In the genomic region with DNA sequence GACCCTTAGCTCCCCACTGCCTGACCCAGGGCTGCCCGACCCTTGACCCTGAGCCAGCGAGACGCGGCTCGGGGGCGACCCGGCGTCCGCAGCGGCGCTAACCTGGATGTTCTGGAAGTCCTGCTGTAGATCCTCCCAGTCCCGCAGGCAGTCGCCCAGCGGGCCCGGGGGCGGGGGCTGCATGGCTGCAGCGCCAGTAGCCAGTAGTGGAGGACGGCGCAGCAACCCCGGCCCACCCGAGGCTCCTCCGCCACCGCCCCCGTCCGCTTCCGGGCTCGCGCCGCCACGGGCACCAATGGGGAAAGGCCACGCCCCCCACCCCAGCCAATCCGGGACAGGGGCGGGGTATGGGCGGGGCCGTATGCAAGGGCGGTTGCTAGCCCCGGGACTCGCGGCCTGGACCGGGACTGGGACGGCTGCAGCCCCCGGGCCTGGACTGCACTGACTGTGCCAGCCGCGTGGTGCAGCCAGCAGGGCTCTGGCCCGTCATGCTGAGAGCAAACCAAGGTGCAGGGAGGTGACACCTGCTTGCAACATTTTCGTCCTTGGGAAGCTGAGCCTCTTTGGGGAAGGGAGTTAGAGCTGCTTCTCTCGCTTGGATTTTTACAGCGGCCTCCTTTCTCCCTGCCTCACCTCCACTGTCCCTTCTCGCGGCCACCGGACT, we compare ENCODE assay signal across 1 cellular context.
TF ChIP-seq lines count a peak whose summit lies in the region.

A gene (minus strand): TSS at position 208 of the 664 bp plus-strand sequence. CDS start 25 bp downstream, at position 183.

TF ChIP-seq in HepG2, 621 proteins besides CTCF, POLR2A, EP300 and RAD21 (continued from another document and continues in another):
- TF ChIP-seq, protein P1, sequence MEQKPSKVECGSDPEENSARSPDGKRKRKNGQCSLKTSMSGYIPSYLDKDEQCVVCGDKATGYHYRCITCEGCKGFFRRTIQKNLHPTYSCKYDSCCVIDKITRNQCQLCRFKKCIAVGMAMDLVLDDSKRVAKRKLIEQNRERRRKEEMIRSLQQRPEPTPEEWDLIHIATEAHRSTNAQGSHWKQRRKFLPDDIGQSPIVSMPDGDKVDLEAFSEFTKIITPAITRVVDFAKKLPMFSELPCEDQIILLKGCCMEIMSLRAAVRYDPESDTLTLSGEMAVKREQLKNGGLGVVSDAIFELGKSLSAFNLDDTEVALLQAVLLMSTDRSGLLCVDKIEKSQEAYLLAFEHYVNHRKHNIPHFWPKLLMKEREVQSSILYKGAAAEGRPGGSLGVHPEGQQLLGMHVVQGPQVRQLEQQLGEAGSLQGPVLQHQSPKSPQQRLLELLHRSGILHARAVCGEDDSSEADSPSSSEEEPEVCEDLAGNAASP (CRISPR knock-in tag; IDR thresholded peaks at IDR 0.05; ENCODE audit: borderline replicate concordance): peak; percentile 22; the same call in 1 of the 2 replicates
- TF ChIP-seq ZNF629 (CRISPR knock-in tag; conservative IDR thresholded peaks at IDR 0.05): no peak
- no peak for TF ChIP-seq ZMYM2 (CRISPR knock-in tag; IDR thresholded peaks at IDR 0.05)
- TF ChIP-seq, protein P2, sequence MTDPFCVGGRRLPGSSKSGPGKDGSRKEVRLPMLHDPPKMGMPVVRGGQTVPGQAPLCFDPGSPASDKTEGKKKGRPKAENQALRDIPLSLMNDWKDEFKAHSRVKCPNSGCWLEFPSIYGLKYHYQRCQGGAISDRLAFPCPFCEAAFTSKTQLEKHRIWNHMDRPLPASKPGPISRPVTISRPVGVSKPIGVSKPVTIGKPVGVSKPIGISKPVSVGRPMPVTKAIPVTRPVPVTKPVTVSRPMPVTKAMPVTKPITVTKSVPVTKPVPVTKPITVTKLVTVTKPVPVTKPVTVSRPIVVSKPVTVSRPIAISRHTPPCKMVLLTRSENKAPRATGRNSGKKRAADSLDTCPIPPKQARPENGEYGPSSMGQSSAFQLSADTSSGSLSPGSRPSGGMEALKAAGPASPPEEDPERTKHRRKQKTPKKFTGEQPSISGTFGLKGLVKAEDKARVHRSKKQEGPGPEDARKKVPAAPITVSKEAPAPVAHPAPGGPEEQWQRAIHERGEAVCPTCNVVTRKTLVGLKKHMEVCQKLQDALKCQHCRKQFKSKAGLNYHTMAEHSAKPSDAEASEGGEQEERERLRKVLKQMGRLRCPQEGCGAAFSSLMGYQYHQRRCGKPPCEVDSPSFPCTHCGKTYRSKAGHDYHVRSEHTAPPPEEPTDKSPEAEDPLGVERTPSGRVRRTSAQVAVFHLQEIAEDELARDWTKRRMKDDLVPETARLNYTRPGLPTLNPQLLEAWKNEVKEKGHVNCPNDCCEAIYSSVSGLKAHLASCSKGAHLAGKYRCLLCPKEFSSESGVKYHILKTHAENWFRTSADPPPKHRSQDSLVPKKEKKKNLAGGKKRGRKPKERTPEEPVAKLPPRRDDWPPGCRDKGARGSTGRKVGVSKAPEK (CRISPR knock-in tag; IDR thresholded peaks at IDR 0.05; ENCODE audit: borderline replicate concordance): no peak
- TF ChIP-seq, protein P3, sequence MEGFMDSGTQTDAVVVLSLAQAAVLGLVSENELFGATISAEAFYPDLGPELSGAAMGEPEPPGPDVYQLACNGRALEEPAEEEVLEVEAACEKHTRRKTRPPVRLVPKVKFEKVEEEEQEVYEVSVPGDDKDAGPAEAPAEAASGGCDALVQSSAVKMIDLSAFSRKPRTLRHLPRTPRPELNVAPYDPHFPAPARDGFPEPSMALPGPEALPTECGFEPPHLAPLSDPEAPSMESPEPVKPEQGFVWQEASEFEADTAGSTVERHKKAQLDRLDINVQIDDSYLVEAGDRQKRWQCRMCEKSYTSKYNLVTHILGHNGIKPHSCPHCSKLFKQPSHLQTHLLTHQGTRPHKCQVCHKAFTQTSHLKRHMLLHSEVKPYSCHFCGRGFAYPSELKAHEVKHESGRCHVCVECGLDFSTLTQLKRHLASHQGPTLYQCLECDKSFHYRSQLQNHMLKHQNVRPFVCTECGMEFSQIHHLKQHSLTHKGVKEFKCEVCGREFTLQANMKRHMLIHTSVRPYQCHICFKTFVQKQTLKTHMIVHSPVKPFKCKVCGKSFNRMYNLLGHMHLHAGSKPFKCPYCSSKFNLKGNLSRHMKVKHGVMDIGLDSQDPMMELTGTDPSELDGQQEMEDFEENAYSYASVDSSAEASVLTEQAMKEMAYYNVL (CRISPR knock-in tag; IDR thresholded peaks at IDR 0.05; ENCODE audit: borderline replicate concordance): 0 out of 2 replicates have a peak, but pooled peaks have one; percentile 49
- no peak for TF ChIP-seq SALL2 (CRISPR knock-in tag; IDR thresholded peaks at IDR 0.05)
- TF ChIP-seq SP1 (IDR thresholded peaks at IDR 0.05): peak; percentile 56; the same call in 1 of the 2 replicates
- TF ChIP-seq SP1 (CRISPR knock-in tag; IDR thresholded peaks at IDR 0.05): peak; percentile 96
- TF ChIP-seq, protein P4, sequence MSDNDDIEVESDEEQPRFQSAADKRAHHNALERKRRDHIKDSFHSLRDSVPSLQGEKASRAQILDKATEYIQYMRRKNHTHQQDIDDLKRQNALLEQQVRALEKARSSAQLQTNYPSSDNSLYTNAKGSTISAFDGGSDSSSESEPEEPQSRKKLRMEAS (IDR thresholded peaks at IDR 0.05): peak; percentile 88
- peak; percentile 91 for TF ChIP-seq ATF7-NPFF (CRISPR knock-in tag; IDR thresholded peaks at IDR 0.05; ENCODE audit: low read depth)
- TF ChIP-seq, protein P5, sequence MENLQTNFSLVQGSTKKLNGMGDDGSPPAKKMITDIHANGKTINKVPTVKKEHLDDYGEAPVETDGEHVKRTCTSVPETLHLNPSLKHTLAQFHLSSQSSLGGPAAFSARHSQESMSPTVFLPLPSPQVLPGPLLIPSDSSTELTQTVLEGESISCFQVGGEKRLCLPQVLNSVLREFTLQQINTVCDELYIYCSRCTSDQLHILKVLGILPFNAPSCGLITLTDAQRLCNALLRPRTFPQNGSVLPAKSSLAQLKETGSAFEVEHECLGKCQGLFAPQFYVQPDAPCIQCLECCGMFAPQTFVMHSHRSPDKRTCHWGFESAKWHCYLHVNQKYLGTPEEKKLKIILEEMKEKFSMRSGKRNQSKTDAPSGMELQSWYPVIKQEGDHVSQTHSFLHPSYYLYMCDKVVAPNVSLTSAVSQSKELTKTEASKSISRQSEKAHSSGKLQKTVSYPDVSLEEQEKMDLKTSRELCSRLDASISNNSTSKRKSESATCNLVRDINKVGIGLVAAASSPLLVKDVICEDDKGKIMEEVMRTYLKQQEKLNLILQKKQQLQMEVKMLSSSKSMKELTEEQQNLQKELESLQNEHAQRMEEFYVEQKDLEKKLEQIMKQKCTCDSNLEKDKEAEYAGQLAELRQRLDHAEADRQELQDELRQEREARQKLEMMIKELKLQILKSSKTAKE (CRISPR knock-in tag; IDR thresholded peaks at IDR 0.05; ENCODE audit: borderline replicate concordance): no peak
- no peak; the same call in 1 of the 2 replicates for TF ChIP-seq ZNF670 (CRISPR knock-in tag; IDR thresholded peaks at IDR 0.05; ENCODE audit: borderline replicate concordance)
- no peak for TF ChIP-seq ZMAT3 (CRISPR knock-in tag; conservative IDR thresholded peaks at IDR 0.05)
- TF ChIP-seq AGO2 (optimal IDR thresholded peaks at IDR 0.05; ENCODE audit: low read depth, low read length): peak; percentile 91
- no peak for TF ChIP-seq SMYD3 (CRISPR knock-in tag; IDR thresholded peaks at IDR 0.05)
- TF ChIP-seq, protein P6, sequence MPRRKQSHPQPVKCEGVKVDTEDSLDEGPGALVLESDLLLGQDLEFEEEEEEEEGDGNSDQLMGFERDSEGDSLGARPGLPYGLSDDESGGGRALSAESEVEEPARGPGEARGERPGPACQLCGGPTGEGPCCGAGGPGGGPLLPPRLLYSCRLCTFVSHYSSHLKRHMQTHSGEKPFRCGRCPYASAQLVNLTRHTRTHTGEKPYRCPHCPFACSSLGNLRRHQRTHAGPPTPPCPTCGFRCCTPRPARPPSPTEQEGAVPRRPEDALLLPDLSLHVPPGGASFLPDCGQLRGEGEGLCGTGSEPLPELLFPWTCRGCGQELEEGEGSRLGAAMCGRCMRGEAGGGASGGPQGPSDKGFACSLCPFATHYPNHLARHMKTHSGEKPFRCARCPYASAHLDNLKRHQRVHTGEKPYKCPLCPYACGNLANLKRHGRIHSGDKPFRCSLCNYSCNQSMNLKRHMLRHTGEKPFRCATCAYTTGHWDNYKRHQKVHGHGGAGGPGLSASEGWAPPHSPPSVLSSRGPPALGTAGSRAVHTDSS (CRISPR knock-in tag; conservative IDR thresholded peaks at IDR 0.05): no peak
- no peak for TF ChIP-seq CBX2 (IDR thresholded peaks at IDR 0.05; ENCODE audit: low read depth, low read length)
- no peak for TF ChIP-seq CBX2 (CRISPR knock-in tag; IDR thresholded peaks at IDR 0.05; ENCODE audit: low read depth)
- TF ChIP-seq, protein P7, sequence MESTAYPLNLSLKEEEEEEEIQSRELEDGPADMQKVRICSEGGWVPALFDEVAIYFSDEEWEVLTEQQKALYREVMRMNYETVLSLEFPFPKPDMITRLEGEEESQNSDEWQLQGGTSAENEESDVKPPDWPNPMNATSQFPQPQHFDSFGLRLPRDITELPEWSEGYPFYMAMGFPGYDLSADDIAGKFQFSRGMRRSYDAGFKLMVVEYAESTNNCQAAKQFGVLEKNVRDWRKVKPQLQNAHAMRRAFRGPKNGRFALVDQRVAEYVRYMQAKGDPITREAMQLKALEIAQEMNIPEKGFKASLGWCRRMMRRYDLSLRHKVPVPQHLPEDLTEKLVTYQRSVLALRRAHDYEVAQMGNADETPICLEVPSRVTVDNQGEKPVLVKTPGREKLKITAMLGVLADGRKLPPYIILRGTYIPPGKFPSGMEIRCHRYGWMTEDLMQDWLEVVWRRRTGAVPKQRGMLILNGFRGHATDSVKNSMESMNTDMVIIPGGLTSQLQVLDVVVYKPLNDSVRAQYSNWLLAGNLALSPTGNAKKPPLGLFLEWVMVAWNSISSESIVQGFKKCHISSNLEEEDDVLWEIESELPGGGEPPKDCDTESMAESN (CRISPR knock-in tag; conservative IDR thresholded peaks at IDR 0.05): peak; percentile 67; the same call in 1 of the 2 replicates
- TF ChIP-seq NRL (CRISPR knock-in tag; IDR thresholded peaks at IDR 0.05; ENCODE audit: borderline replicate concordance): peak; percentile 87; the same call in 1 of the 2 replicates
- no peak for TF ChIP-seq JUN (CRISPR knock-in tag; IDR thresholded peaks at IDR 0.05)
- no peak for TF ChIP-seq ZNF720 (CRISPR knock-in tag; IDR thresholded peaks at IDR 0.05)
- no peak for TF ChIP-seq ZNF615 (CRISPR knock-in tag; IDR thresholded peaks at IDR 0.05; ENCODE audit: borderline replicate concordance)
- TF ChIP-seq, protein P8, sequence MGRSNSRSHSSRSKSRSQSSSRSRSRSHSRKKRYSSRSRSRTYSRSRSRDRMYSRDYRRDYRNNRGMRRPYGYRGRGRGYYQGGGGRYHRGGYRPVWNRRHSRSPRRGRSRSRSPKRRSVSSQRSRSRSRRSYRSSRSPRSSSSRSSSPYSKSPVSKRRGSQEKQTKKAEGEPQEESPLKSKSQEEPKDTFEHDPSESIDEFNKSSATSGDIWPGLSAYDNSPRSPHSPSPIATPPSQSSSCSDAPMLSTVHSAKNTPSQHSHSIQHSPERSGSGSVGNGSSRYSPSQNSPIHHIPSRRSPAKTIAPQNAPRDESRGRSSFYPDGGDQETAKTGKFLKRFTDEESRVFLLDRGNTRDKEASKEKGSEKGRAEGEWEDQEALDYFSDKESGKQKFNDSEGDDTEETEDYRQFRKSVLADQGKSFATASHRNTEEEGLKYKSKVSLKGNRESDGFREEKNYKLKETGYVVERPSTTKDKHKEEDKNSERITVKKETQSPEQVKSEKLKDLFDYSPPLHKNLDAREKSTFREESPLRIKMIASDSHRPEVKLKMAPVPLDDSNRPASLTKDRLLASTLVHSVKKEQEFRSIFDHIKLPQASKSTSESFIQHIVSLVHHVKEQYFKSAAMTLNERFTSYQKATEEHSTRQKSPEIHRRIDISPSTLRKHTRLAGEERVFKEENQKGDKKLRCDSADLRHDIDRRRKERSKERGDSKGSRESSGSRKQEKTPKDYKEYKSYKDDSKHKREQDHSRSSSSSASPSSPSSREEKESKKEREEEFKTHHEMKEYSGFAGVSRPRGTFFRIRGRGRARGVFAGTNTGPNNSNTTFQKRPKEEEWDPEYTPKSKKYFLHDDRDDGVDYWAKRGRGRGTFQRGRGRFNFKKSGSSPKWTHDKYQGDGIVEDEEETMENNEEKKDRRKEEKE (IDR thresholded peaks at IDR 0.05): no peak
- no peak; the same call in 1 of the 2 replicates for TF ChIP-seq ESRRA (CRISPR knock-in tag; IDR thresholded peaks at IDR 0.05; ENCODE audit: low read depth)
- TF ChIP-seq NKX3-1 (CRISPR knock-in tag; IDR thresholded peaks at IDR 0.05): no peak
- TF ChIP-seq ZNF775 (CRISPR knock-in tag; IDR thresholded peaks at IDR 0.05; ENCODE audit: borderline replicate concordance): no peak
- no peak for TF ChIP-seq MTF2 (CRISPR knock-in tag; IDR thresholded peaks at IDR 0.05; ENCODE audit: borderline replicate concordance)
- no peak for TF ChIP-seq ZNF839 (CRISPR knock-in tag; IDR thresholded peaks at IDR 0.05; ENCODE audit: borderline replicate concordance)
- TF ChIP-seq KMT2A (CRISPR knock-in tag; IDR thresholded peaks at IDR 0.05): 0 out of 2 replicates have a peak, but pooled peaks have one; percentile 17
- TF ChIP-seq, protein P9, sequence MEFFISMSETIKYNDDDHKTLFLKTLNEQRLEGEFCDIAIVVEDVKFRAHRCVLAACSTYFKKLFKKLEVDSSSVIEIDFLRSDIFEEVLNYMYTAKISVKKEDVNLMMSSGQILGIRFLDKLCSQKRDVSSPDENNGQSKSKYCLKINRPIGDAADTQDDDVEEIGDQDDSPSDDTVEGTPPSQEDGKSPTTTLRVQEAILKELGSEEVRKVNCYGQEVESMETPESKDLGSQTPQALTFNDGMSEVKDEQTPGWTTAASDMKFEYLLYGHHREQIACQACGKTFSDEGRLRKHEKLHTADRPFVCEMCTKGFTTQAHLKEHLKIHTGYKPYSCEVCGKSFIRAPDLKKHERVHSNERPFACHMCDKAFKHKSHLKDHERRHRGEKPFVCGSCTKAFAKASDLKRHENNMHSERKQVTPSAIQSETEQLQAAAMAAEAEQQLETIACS (CRISPR knock-in tag; IDR thresholded peaks at IDR 0.05): 0 out of 2 replicates have a peak, but pooled peaks have one; percentile 6
- no peak for TF ChIP-seq NBN (conservative IDR thresholded peaks at IDR 0.05)
- no peak for TF ChIP-seq ZNF558 (CRISPR knock-in tag; IDR thresholded peaks at IDR 0.05; ENCODE audit: borderline replicate concordance)
- TF ChIP-seq, protein P10, sequence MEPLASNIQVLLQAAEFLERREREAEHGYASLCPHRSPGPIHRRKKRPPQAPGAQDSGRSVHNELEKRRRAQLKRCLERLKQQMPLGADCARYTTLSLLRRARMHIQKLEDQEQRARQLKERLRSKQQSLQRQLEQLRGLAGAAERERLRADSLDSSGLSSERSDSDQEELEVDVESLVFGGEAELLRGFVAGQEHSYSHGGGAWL (CRISPR knock-in tag; IDR thresholded peaks at IDR 0.05): peak; percentile 71
- TF ChIP-seq, protein P11, sequence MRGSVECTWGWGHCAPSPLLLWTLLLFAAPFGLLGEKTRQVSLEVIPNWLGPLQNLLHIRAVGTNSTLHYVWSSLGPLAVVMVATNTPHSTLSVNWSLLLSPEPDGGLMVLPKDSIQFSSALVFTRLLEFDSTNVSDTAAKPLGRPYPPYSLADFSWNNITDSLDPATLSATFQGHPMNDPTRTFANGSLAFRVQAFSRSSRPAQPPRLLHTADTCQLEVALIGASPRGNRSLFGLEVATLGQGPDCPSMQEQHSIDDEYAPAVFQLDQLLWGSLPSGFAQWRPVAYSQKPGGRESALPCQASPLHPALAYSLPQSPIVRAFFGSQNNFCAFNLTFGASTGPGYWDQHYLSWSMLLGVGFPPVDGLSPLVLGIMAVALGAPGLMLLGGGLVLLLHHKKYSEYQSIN (CRISPR knock-in tag; IDR thresholded peaks at IDR 0.05; ENCODE audit: borderline replicate concordance): no peak
- no peak for TF ChIP-seq HHEX (CRISPR knock-in tag; IDR thresholded peaks at IDR 0.05)
- peak; percentile 81 for TF ChIP-seq ZNF331 (CRISPR knock-in tag; IDR thresholded peaks at IDR 0.05)
- TF ChIP-seq ZNF788 (CRISPR knock-in tag; IDR thresholded peaks at IDR 0.05; ENCODE audit: borderline replicate concordance): peak; percentile 61; the same call in 1 of the 2 replicates
- TF ChIP-seq, protein P12, sequence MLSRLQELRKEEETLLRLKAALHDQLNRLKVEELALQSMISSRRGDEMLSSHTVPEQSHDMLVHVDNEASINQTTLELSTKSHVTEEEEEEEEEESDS (CRISPR knock-in tag; IDR thresholded peaks at IDR 0.05; ENCODE audit: borderline replicate concordance): no peak
